Comparison of ENCODE assay signal across 2 cellular contexts in genomic region chr12:120234643-120235368, GRCh38.
TF ChIP-seq lines count a peak whose summit lies in the region.

No MANE protein-coding gene starts in this region.

TF ChIP-seq in HCT116, 20 proteins besides CTCF, POLR2A, EP300 and RAD21:
- no peak for TF ChIP-seq CBX3 (IDR thresholded peaks at IDR 0.05; ENCODE audit: low read depth)
- TF ChIP-seq EZH2phosphoT487 (IDR thresholded peaks at IDR 0.05; ENCODE audit: borderline replicate concordance), result no peak
- TF ChIP-seq POLR2AphosphoS5 (IDR thresholded peaks at IDR 0.05; ENCODE audit: low read depth, low read length), result peak; percentile 21; the same call in 1 of the 2 replicates

TF ChIP-seq in endothelial cell of umbilical vein, 7 proteins besides CTCF, POLR2A, EP300 and RAD21:
- TF ChIP-seq POLR2AphosphoS5 (IDR thresholded peaks at IDR 0.05; ENCODE audit: insufficient read depth, low read depth, low read length) (peak; percentile 49), JUN (IDR thresholded peaks at IDR 0.05; ENCODE audit: borderline replicate concordance, insufficient read depth, insufficient read length, low read depth) (no peak), GATA2 (IDR thresholded peaks at IDR 0.05; ENCODE audit: insufficient read depth, insufficient read length, low read depth, low read length) (peak; percentile 69)
